ENCODE assay signal across 15 cellular contexts in the genomic region with DNA sequence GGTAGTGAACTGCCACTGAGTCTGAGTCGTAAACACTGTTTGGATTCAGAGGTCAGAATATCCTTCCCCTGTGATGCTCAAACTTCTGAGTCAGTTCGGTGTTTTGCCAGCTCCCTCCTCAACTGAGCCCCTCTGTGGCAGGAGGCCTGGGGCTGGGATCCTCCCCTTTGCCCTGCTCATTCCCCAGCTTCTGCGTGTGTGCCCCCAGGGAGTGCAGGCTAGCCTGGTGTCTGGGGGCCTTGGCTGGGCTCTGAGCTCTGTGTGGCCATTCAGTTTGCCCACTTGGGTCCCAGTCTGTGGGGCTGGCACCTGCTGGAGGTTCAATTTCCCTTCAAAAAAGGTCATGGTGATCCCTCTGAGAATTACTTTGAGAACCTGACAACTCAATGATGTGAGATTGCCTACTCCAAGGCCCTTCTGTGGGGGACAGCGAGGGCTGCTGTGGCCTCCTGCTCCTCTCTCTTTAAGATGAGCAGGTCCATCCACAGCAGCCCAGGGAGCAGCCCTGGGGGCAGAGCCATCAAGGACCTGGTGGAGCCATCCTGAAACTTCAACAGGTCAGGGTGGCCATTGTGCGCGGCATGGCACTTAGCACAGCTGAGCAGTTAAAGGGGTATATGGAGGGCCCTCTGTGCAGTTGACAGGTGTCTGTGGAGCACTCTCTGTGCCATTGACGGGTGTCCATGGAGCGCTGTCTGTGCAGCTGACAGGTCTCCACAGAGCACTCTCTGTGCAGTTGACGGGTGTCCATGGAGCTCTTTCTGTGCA.
"Had no signal": no experiment of that assay in that cellular context is flagged by ENCODE, and none has a peak within 500 bp of the region (broad histone marks: within the 10 kb centered on the region; RNA-seq: fewer than 3 reads in every experiment).

No MANE protein-coding gene starts in this region.

- H3K27ac Mint-ChIP-seq: activated B cell treated with CpG ODN at 0.5 μM for 24 hours; activated naive CD8-positive, alpha-beta T cell treated with anti-CD3 and anti-CD28 coated beads, Interleukin-2, amount 10 ng/mL, durations not matched to agents 7 days and 5 days; activated T-cell treated with anti-CD3 and anti-CD28 coated beads, Interleukin-2, amount 50 U/mL, for 72 hours; naive thymus-derived CD8-positive, alpha-beta T cell; T-helper 1 cell treated with Interleukin-12 subunit alpha and Interleukin-12 subunit beta and Interleukin-4 antibody, amounts not matched to agents 30 μg/mL and 1 μg/mL, for 36 hours had no signal

- H3K27ac ChIP-seq: breast epithelium, foreskin keratinocyte, heart left ventricle, psoas muscle, testis had no signal

- H3K36me3 ChIP-seq: breast epithelium, heart left ventricle had no signal

- H3K36me3 Mint-ChIP-seq: activated naive CD8-positive, alpha-beta T cell treated with anti-CD3 and anti-CD28 coated beads, Interleukin-2, amount 10 ng/mL, durations not matched to agents 7 days and 5 days; naive thymus-derived CD8-positive, alpha-beta T cell had no signal

- ATAC-seq: activated T-cell treated with anti-CD3 and anti-CD28 coated beads, Interleukin-2, amount 50 U/mL, for 72 hours; foreskin keratinocyte; heart left ventricle; mucosa of descending colon; naive thymus-derived CD8-positive, alpha-beta T cell; psoas muscle had no signal

- H3K27me3 Mint-ChIP-seq: activated naive CD8-positive, alpha-beta T cell treated with anti-CD3 and anti-CD28 coated beads, Interleukin-2, amount 10 ng/mL, durations not matched to agents 7 days and 5 days had no signal

- H3K9me3 ChIP-seq: breast epithelium, heart left ventricle, mucosa of descending colon, psoas muscle, testis had no signal

- H3K27me3 ChIP-seq: testis had no signal

- H3K9me3 Mint-ChIP-seq: activated B cell treated with CpG ODN at 0.5 μM for 24 hours; activated naive CD8-positive, alpha-beta T cell treated with anti-CD3 and anti-CD28 coated beads, Interleukin-2, amount 10 ng/mL, durations not matched to agents 7 days and 5 days; T-helper 1 cell treated with Interleukin-12 subunit alpha and Interleukin-12 subunit beta and Interleukin-4 antibody, amounts not matched to agents 30 μg/mL and 1 μg/mL, for 36 hours had no signal

- DNase-seq: activated B cell treated with CpG ODN at 0.5 μM for 24 hours; activated naive CD8-positive, alpha-beta T cell treated with anti-CD3 and anti-CD28 coated beads, Interleukin-2, amount 10 ng/mL, durations not matched to agents 7 days and 5 days; activated T-cell treated with anti-CD3 and anti-CD28 coated beads, Interleukin-2, amount 50 U/mL, for 72 hours; foreskin keratinocyte; mammary epithelial cell; mucosa of descending colon; naive thymus-derived CD8-positive, alpha-beta T cell; occipital lobe; psoas muscle; stimulated activated CD4-positive, alpha-beta T cell treated with anti-CD3 and anti-CD28 coated beads, Interleukin-2, amount 100 ng/mL, for 48 hours; stimulated activated naive CD4-positive, alpha-beta T cell treated with Interleukin-2 at 50 U/mL for 16 hours; testis had no signal

- H3K4me3 ChIP-seq: breast epithelium, heart left ventricle, mucosa of descending colon, psoas muscle, testis had no signal

- H3K4me3 Mint-ChIP-seq: activated B cell treated with CpG ODN at 0.5 μM for 24 hours; activated naive CD8-positive, alpha-beta T cell treated with anti-CD3 and anti-CD28 coated beads, Interleukin-2, amount 10 ng/mL, durations not matched to agents 7 days and 5 days; activated T-cell treated with anti-CD3 and anti-CD28 coated beads, Interleukin-2, amount 50 U/mL, for 72 hours; naive thymus-derived CD8-positive, alpha-beta T cell; T-helper 1 cell treated with Interleukin-12 subunit alpha and Interleukin-12 subunit beta and Interleukin-4 antibody, amounts not matched to agents 30 μg/mL and 1 μg/mL, for 36 hours had no signal

- H3K4me1 Mint-ChIP-seq: activated B cell treated with CpG ODN at 0.5 μM for 24 hours; activated naive CD8-positive, alpha-beta T cell treated with anti-CD3 and anti-CD28 coated beads, Interleukin-2, amount 10 ng/mL, durations not matched to agents 7 days and 5 days; naive thymus-derived CD8-positive, alpha-beta T cell had no signal

- H3K4me1 ChIP-seq: breast epithelium, foreskin keratinocyte, heart left ventricle, psoas muscle, testis had no signal
